8 cellular contexts compared by ENCODE assay signal in genomic region chr9:129636343-129636742, GRCh38. TPM values are rescaled to one million over a fixed set of nuclear protein-coding genes. Genes with fewer than 3 reads are reported as not detected.
"Had no signal": no experiment of that assay in that cellular context is flagged by ENCODE, and none has a peak within 500 bp of the region (broad histone marks: within the 10 kb centered on the region; RNA-seq: fewer than 3 reads in every experiment).

No MANE protein-coding gene starts in this region.

RNA-seq across cellular contexts. Expression of gene C9orf50, which starts 15.4 kb away (rescaled TPM):
- total RNA-seq: M059J; PC-3; Peyer's patch; Right ventricle myocardium inferior; SJCRH30; SK-MEL-5; T-cell; T-helper 1 cell treated with Interleukin-12 subunit alpha and Interleukin-12 subunit beta and Interleukin-4 antibody, amounts not matched to agents 30 ng/mL and 1 ng/mL, for 36 hours had no signal
